In the genomic region with DNA sequence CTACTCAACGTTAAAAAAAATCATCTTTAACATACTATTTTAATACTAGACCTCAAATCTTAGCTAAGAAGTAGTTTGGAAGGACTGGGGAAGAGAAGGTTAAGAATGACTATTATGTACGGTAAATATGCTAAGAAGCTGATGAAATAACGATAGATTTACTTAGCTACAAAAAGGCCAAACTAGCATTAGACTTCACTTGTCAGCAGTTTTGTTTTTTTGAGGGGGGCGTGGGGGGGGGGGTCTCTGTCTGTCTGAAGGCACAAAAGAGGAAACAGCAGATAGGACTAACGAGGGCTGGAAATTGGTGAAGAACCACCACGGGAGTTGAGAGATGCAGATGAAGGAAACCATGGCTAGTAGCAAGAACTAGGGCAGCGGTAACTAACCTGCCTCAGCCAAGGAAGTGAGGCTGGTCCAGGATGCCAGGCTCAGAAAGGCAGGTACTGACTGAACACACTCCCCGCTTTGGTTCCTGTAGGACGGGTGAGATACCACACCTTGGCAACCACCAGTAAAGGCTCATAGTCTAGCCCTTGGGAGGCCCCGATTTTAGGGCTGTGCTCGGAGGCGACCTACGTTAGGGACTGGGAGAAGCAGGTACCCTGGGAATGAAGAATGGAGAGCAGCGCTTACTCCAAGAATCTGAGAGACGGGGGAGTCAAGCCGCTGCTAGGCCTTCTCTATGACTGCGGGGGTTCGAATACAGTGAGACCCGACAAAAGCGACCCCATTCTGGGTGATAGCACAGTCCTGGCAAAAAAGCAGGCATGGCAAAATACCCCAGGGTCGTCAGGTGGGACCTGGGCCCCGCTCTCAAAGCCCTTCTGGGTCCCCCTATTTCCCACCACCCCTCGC, we compare ENCODE assay signal across 1 cellular context.
TF ChIP-seq lines count a peak whose summit lies in the region.

No MANE protein-coding gene starts in this region.

TF ChIP-seq in H1, 55 proteins besides CTCF, POLR2A, EP300 and RAD21:
- TF ChIP-seq SAP30 (IDR thresholded peaks at IDR 0.05; ENCODE audit: insufficient read depth, insufficient replicate concordance, low read length): no peak
- TF ChIP-seq, protein P1, sequence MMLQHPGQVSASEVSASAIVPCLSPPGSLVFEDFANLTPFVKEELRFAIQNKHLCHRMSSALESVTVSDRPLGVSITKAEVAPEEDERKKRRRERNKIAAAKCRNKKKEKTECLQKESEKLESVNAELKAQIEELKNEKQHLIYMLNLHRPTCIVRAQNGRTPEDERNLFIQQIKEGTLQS (IDR thresholded peaks at IDR 0.05; ENCODE audit: insufficient read depth, low read depth, low read length): no peak
- no peak for TF ChIP-seq PHF8 (conservative IDR thresholded peaks at IDR 0.05; ENCODE audit: low read depth, low read length)
- TF ChIP-seq GABPA (IDR thresholded peaks at IDR 0.05; ENCODE audit: borderline replicate concordance, insufficient read depth, low read length): no peak
- no peak for TF ChIP-seq POU5F1 (IDR thresholded peaks at IDR 0.05; ENCODE audit: low read depth, low read length)
- TF ChIP-seq, protein P2, sequence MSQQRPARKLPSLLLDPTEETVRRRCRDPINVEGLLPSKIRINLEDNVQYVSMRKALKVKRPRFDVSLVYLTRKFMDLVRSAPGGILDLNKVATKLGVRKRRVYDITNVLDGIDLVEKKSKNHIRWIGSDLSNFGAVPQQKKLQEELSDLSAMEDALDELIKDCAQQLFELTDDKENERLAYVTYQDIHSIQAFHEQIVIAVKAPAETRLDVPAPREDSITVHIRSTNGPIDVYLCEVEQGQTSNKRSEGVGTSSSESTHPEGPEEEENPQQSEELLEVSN (IDR thresholded peaks at IDR 0.05): no peak
- no peak for TF ChIP-seq CBX5 (IDR thresholded peaks at IDR 0.05; ENCODE audit: low read depth, low read length)
- no peak for TF ChIP-seq EGR1 (IDR thresholded peaks at IDR 0.05; ENCODE audit: borderline replicate concordance, low read depth, low read length)
- TF ChIP-seq, protein P3, sequence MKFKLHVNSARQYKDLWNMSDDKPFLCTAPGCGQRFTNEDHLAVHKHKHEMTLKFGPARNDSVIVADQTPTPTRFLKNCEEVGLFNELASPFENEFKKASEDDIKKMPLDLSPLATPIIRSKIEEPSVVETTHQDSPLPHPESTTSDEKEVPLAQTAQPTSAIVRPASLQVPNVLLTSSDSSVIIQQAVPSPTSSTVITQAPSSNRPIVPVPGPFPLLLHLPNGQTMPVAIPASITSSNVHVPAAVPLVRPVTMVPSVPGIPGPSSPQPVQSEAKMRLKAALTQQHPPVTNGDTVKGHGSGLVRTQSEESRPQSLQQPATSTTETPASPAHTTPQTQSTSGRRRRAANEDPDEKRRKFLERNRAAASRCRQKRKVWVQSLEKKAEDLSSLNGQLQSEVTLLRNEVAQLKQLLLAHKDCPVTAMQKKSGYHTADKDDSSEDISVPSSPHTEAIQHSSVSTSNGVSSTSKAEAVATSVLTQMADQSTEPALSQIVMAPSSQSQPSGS (IDR thresholded peaks at IDR 0.05; ENCODE audit: low read length): no peak
- TF ChIP-seq TAF1 (IDR thresholded peaks at IDR 0.05; ENCODE audit: low read depth, low read length): no peak
- no peak for TF ChIP-seq RNF2 (IDR thresholded peaks at IDR 0.05; ENCODE audit: borderline replicate concordance, low read depth, low read length, missing control alignments, poor library complexity, severe bottlenecking)
- TF ChIP-seq, protein P4, sequence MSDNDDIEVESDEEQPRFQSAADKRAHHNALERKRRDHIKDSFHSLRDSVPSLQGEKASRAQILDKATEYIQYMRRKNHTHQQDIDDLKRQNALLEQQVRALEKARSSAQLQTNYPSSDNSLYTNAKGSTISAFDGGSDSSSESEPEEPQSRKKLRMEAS (IDR thresholded peaks at IDR 0.05): no peak
- TF ChIP-seq JUND (IDR thresholded peaks at IDR 0.05; ENCODE audit: low read length): no peak
- no peak for TF ChIP-seq EZH2 (IDR thresholded peaks at IDR 0.05; ENCODE audit: low read depth, low read length, severe bottlenecking)
- no peak for TF ChIP-seq CEBPB (IDR thresholded peaks at IDR 0.05; ENCODE audit: low read depth, low read length)
- no peak for TF ChIP-seq BACH1 (IDR thresholded peaks at IDR 0.05; ENCODE audit: low read length)
- TF ChIP-seq NRF1 (IDR thresholded peaks at IDR 0.05; ENCODE audit: low read depth, low read length): no peak
- no peak for TF ChIP-seq TBP (IDR thresholded peaks at IDR 0.05; ENCODE audit: low read depth, low read length)
- TF ChIP-seq SIN3A (conservative IDR thresholded peaks at IDR 0.05 in 1 of 2, IDR thresholded peaks at IDR 0.05 in 1 of 2; ENCODE audit: low read depth in 1 of 2, low read length in 2 of 2): no peak
- TF ChIP-seq SIX5 (IDR thresholded peaks at IDR 0.05; ENCODE audit: low read depth, low read length): no peak
